Comparison of ENCODE assay signal across 9 cellular contexts in genomic region chr5:34695275-34696032, GRCh38. TPM values are rescaled to one million over a fixed set of nuclear protein-coding genes. Genes with fewer than 3 reads are reported as not detected.
A peak's percentile ranks its signal among the peaks of the same experiment; 100 is the strongest.
DNase-seq lines count a peak whose midpoint lies in the region; ATAC-seq and TF ChIP-seq lines count a peak whose summit lies in the region.
"Had no signal": no experiment of that assay in that cellular context is flagged by ENCODE, and none has a peak within 500 bp of the region (broad histone marks: within the 10 kb centered on the region; RNA-seq: fewer than 3 reads in every experiment).

No MANE protein-coding gene starts in this region.

- H3K4me2 ChIP-seq in GM23338 = no peak overlapping the region
- H3K4me2 ChIP-seq in neuronal stem cell (ENCODE audit: insufficient read depth, low read length, poor library complexity, severe bottlenecking) = no peak overlapping the region

- no peak overlapping the region for H2AK5ac ChIP-seq in neuronal stem cell (ENCODE audit: low read depth, low read length)

- H3K4me1 Mint-ChIP-seq in CD4-positive, alpha-beta memory T cell = peaks cover 11 to 20% (median 16%) of the 10 kb centered on the region in 4 donors
- peaks cover 58% of the 10 kb centered on the region for H3K4me1 Mint-ChIP-seq in GM23338
- H3K4me1 Mint-ChIP-seq in activated T-helper 17 cell treated with anti-CD3 and anti-CD28 coated beads, Interleukin-2, amount 50 U/mL, for 72 hours = peaks cover 8% of the 10 kb centered on the region
- peaks cover 0 to 2% of the 10 kb centered on the region in 2 donors for H3K4me1 Mint-ChIP-seq in natural killer cell treated with Interleukin-12 subunit alpha and Interleukin-12 subunit beta and Interleukin-15 and Interleukin-18, amount 100 ng/mL, for 72 hours (ENCODE audit: low read depth in 2 of 2)

- H3K4me3 ChIP-seq in CD4-positive, alpha-beta memory T cell (ENCODE audit: low read length in 2 of 2) = no peak overlapping the region
- H3K4me3 ChIP-seq in GM23338 (no peak overlapping the region), neuronal stem cell (ENCODE audit: low read length in 2 of 2) (no peak overlapping the region)

- H3K27ac Mint-ChIP-seq in CD4-positive, alpha-beta memory T cell = peak overlapping the region in 6 of 7 donors; percentile 37 to 82 (median 72)
- H3K27ac Mint-ChIP-seq in GM23338 = peak overlapping the region; percentile 45; the same call in 1 of the 2 replicates
- no peak overlapping the region for H3K27ac Mint-ChIP-seq in activated T-helper 17 cell treated with anti-CD3 and anti-CD28 coated beads, Interleukin-2, amount 50 U/mL, for 72 hours
- no peak overlapping the region for H3K27ac Mint-ChIP-seq in natural killer cell treated with Interleukin-12 subunit alpha and Interleukin-12 subunit beta and Interleukin-15 and Interleukin-18, amount 100 ng/mL, for 72 hours

- H3K9me2 ChIP-seq in GM23338 (ENCODE audit: insufficient read depth) = no peaks in the 10 kb centered on the region

- no peak overlapping the region for H2AFZ ChIP-seq in GM23338
- no peak overlapping the region for H2AFZ ChIP-seq in neuronal stem cell (ENCODE audit: low read length)

- ATAC-seq in GM23338 (no peak), HG03439 (IDR thresholded peaks at IDR 0.05; ENCODE audit: unreplicated experiment) (no peak)
- peak; percentile 56 for ATAC-seq in activated T-helper 17 cell treated with anti-CD3 and anti-CD28 coated beads, Interleukin-2, amount 50 U/mL, for 72 hours (replicated peaks)
- peak; percentile 58 to 87 for ATAC-seq in natural killer cell treated with Interleukin-12 subunit alpha and Interleukin-12 subunit beta and Interleukin-15 and Interleukin-18, amount 100 ng/mL, for 72 hours

- CTCF ChIA-PET in CD4-positive, alpha-beta memory T cell (lab: Charles Lee; ENCODE audit: partially characterized antibody) = interaction anchor here (0.7 kb wide), 1 partner anchor 700 kb away, joined by 3 read pairs; no protein-coding TSS in a partner anchor

- WGBS in neuronal stem cell (ENCODE audit: extremely low coverage in 2 of 2, insufficient read length in 2 of 2, insufficient replicate concordance in 1 of 2), 2 donors = no CpG with 5 or more reads among the region's 1 CpG

- no peak overlapping the region for H2BK15ac ChIP-seq in neuronal stem cell (ENCODE audit: low read length)

- H2BK120ac ChIP-seq in neuronal stem cell (ENCODE audit: low read depth, low read length) = no peak overlapping the region

- H3K14ac ChIP-seq in neuronal stem cell (ENCODE audit: low read length) = no peak overlapping the region

- H3K79me1 ChIP-seq in neuronal stem cell (ENCODE audit: low read depth, low read length) = peaks cover 5% of the 10 kb centered on the region

- H3K18ac ChIP-seq in neuronal stem cell (ENCODE audit: low read length) = no peak overlapping the region

- POLR2A ChIA-PET in CD4-positive, alpha-beta memory T cell (lab: Charles Lee; ENCODE audit: partially characterized antibody) = no interaction called here

- no peaks in the 10 kb centered on the region for H3K9me3 Mint-ChIP-seq in CD4-positive, alpha-beta memory T cell
- no peaks in the 10 kb centered on the region for H3K9me3 Mint-ChIP-seq in GM23338
- H3K9me3 Mint-ChIP-seq in activated T-helper 17 cell treated with anti-CD3 and anti-CD28 coated beads, Interleukin-2, amount 50 U/mL, for 72 hours = no peaks in the 10 kb centered on the region
- no peaks in the 10 kb centered on the region for H3K9me3 Mint-ChIP-seq in natural killer cell treated with Interleukin-12 subunit alpha and Interleukin-12 subunit beta and Interleukin-15 and Interleukin-18, amount 100 ng/mL, for 72 hours

- H4K8ac ChIP-seq in neuronal stem cell (ENCODE audit: low read depth, low read length) = no peak overlapping the region

- no peak overlapping the region for H4K91ac ChIP-seq in neuronal stem cell (ENCODE audit: low read depth, low read length, poor library complexity)

- H3K9me3 ChIP-seq in CD4-positive, alpha-beta memory T cell (ENCODE audit: control insufficient read depth in 1 of 2, low read length in 2 of 2) = no peaks in the 10 kb centered on the region
- no peaks in the 10 kb centered on the region for H3K9me3 ChIP-seq in neuronal stem cell (replicated peaks in 1 of 2; ENCODE audit: control insufficient read depth in 2 of 2, insufficient read depth in 1 of 2, low read depth in 1 of 2, low read length in 2 of 2)

- peaks cover 6% of the 10 kb centered on the region; the same call in 1 of the 2 replicates for H4K20me1 ChIP-seq in GM23338 (replicated peaks; ENCODE audit: insufficient read depth)

- TF ChIP-seq CTCF in GM23338 (conservative IDR thresholded peaks at IDR 0.05; ENCODE audit: low read depth in 2 of 2) = no peak

- H3K27me3 ChIP-seq in CD4-positive, alpha-beta memory T cell (ENCODE audit: insufficient read depth, low read length) = no peaks in the 10 kb centered on the region
- H3K27me3 ChIP-seq in GM23338 (ENCODE audit: insufficient read depth) (no peaks in the 10 kb centered on the region), neuronal stem cell (ENCODE audit: control insufficient read depth in 3 of 3, insufficient read depth in 3 of 3, low read depth in 1 of 3, low read length in 3 of 3) (no peaks in the 10 kb centered on the region)

- no peaks in the 10 kb centered on the region for H3K36me3 ChIP-seq in CD4-positive, alpha-beta memory T cell (ENCODE audit: insufficient read depth, low read length)
- 0 out of 2 replicates have a peak, but pooled peaks cover 4% of the 10 kb centered on the region for H3K36me3 ChIP-seq in GM23338 (ENCODE audit: insufficient read depth)
- peaks cover 3 to 34% of the 10 kb centered on the region in 2 donors for H3K36me3 ChIP-seq in neuronal stem cell (replicated peaks in 1 of 2; ENCODE audit: control insufficient read depth in 2 of 2, insufficient read depth in 2 of 2, low read length in 2 of 2)

- peaks cover 92% of the 10 kb centered on the region for H3K79me2 ChIP-seq in GM23338 (replicated peaks; ENCODE audit: insufficient read depth)

- H3K4ac ChIP-seq in neuronal stem cell (ENCODE audit: low read length) = no peak overlapping the region

- intact Hi-C loops in CD4-positive, alpha-beta memory T cell (cut with micrococcal nuclease) = no loop called here

- H2BK12ac ChIP-seq in neuronal stem cell (ENCODE audit: low read length) = no peak overlapping the region

- H3K4me1 ChIP-seq in CD4-positive, alpha-beta memory T cell (ENCODE audit: insufficient read depth, low read length) = peaks cover 17% of the 10 kb centered on the region
- H3K4me1 ChIP-seq in GM23338 (ENCODE audit: insufficient read depth) (peaks cover 54% of the 10 kb centered on the region), neuronal stem cell (ENCODE audit: control insufficient read depth in 2 of 2, insufficient read depth in 1 of 2, low read depth in 1 of 2, low read length in 2 of 2) (peaks cover 4 to 13% of the 10 kb centered on the region in 2 donors)

- no peak overlapping the region for H2BK5ac ChIP-seq in neuronal stem cell (ENCODE audit: low read length)

- DNase-seq in CD4-positive, alpha-beta memory T cell = peak in 2 of 5 donors; percentile 6 to 21
- DNase-seq in GM23338 (ENCODE audit: low spot score) = no peak
- no peak for DNase-seq in natural killer cell treated with Interleukin-12 subunit alpha and Interleukin-12 subunit beta and Interleukin-15 and Interleukin-18, amount 100 ng/mL, for 72 hours (ENCODE audit: low spot score)
- no peak for DNase-seq in DMS53 treated with DMSO at 0.1 percent for 48 hours (lab: John Stamatoyannopoulos, UW; ENCODE audit: unreplicated experiment)
- DNase-seq in neuronal stem cell (ENCODE audit: low spot score) = no peak
- DNase-seq in COLO668 (lab: John Stamatoyannopoulos, UW; ENCODE audit: unreplicated experiment) = no peak
- DNase-seq: activated CD4-positive, alpha-beta T cell treated with anti-CD3 and anti-CD28 coated beads for 48 hours had no signal

- peak overlapping the region; percentile 32 to 69 (median 64) for H3K4me3 Mint-ChIP-seq in CD4-positive, alpha-beta memory T cell
- no peak overlapping the region for H3K4me3 Mint-ChIP-seq in GM23338
- H3K4me3 Mint-ChIP-seq in activated T-helper 17 cell treated with anti-CD3 and anti-CD28 coated beads, Interleukin-2, amount 50 U/mL, for 72 hours = peak overlapping the region; percentile 1
- no peak overlapping the region for H3K4me3 Mint-ChIP-seq in natural killer cell treated with Interleukin-12 subunit alpha and Interleukin-12 subunit beta and Interleukin-15 and Interleukin-18, amount 100 ng/mL, for 72 hours

- H3K9ac ChIP-seq in neuronal stem cell (ENCODE audit: low read depth, low read length, poor library complexity) = no peak overlapping the region

- H3K36me3 Mint-ChIP-seq in CD4-positive, alpha-beta memory T cell = no peaks in the 10 kb centered on the region
- H3K36me3 Mint-ChIP-seq in GM23338 (ENCODE audit: low read depth) = peaks cover 22% of the 10 kb centered on the region
- H3K36me3 Mint-ChIP-seq in activated T-helper 17 cell treated with anti-CD3 and anti-CD28 coated beads, Interleukin-2, amount 50 U/mL, for 72 hours (ENCODE audit: low read depth) = no peaks in the 10 kb centered on the region
- no peaks in the 10 kb centered on the region for H3K36me3 Mint-ChIP-seq in natural killer cell treated with Interleukin-12 subunit alpha and Interleukin-12 subunit beta and Interleukin-15 and Interleukin-18, amount 100 ng/mL, for 72 hours

- H3F3A ChIP-seq in GM23338 (replicated peaks; ENCODE audit: low read depth) = peaks cover 11% of the 10 kb centered on the region; the same call in 1 of the 2 replicates

- H3K27me3 Mint-ChIP-seq in CD4-positive, alpha-beta memory T cell = no peaks in the 10 kb centered on the region
- H3K27me3 Mint-ChIP-seq in GM23338 (ENCODE audit: insufficient read depth, low read depth, poor library complexity) = peaks cover 11% of the 10 kb centered on the region
- H3K27me3 Mint-ChIP-seq in activated T-helper 17 cell treated with anti-CD3 and anti-CD28 coated beads, Interleukin-2, amount 50 U/mL, for 72 hours = no peaks in the 10 kb centered on the region
- H3K27me3 Mint-ChIP-seq in natural killer cell treated with Interleukin-12 subunit alpha and Interleukin-12 subunit beta and Interleukin-15 and Interleukin-18, amount 100 ng/mL, for 72 hours = peaks cover 0 to 2% of the 10 kb centered on the region in 2 donors

- no peak overlapping the region for H3K23ac ChIP-seq in neuronal stem cell (ENCODE audit: low read depth, low read length, poor library complexity)

- no peak overlapping the region for H3K27ac ChIP-seq in CD4-positive, alpha-beta memory T cell (ENCODE audit: low read depth, low read length)
- H3K27ac ChIP-seq in GM23338 (ENCODE audit: low read depth) (no peak overlapping the region), neuronal stem cell (replicated peaks; ENCODE audit: low read length) (no peak overlapping the region)

RNA-seq across cellular contexts. Expression of gene RAI14, which starts 39.3 kb away (rescaled TPM):
- 1 to 10 TPM; 1.9 to 2.6 TPM for total RNA-seq in CD4-positive, alpha-beta memory T cell
- 1 to 10 TPM in 1 of 2 donors, under 1 TPM in 1; 0.15 to 2.4 TPM for polyA plus RNA-seq in CD4-positive, alpha-beta memory T cell
- total RNA-seq in GM23338 (2014; rRNA removed; shearing (Covaris generic)) = 90.3 and 95.8 TPM in 2 replicates
- 46.7 and 58.8 TPM in 2 replicates for polyA plus RNA-seq in GM23338 (2016; fragmentation: Nextera tagmentation; extraction: Ambion mirVana)
- total RNA-seq in activated T-helper 17 cell treated with anti-CD3 and anti-CD28 coated beads, Interleukin-2, amount 50 U/mL, for 72 hours = 1 to 10 TPM in 1 of 2 donors, under 1 TPM in 1; 0.41 to 3.3 TPM
- 1 to 10 TPM in 1 of 2 donors, under 1 TPM in 1; 0.93 to 1.1 TPM for total RNA-seq in natural killer cell treated with Interleukin-12 subunit alpha and Interleukin-12 subunit beta and Interleukin-15 and Interleukin-18, amount 100 ng/mL, for 72 hours
- polyA plus RNA-seq in neuronal stem cell (2013, experiment 1 of 2) = 53.0 TPM
- 52.8 TPM for polyA plus RNA-seq in neuronal stem cell (2013, experiment 2 of 2)

Comparison
In these comparisons a context has a peak if more than half of its experiments do, and no peak if none do; other contexts are left out.
1. H3K27ac Mint-ChIP-seq: peak in CD4-positive, alpha-beta memory T cell (6 of 7) and GM23338 (single experiment); none in activated T-helper 17 cell treated with anti-CD3 and anti-CD28 coated beads, Interleukin-2, amount 50 U/mL, for 72 hours (single experiment) and natural killer cell treated with Interleukin-12 subunit alpha and Interleukin-12 subunit beta and Interleukin-15 and Interleukin-18, amount 100 ng/mL, for 72 hours (0 of 2).
2. H3K4me3 Mint-ChIP-seq: peak in CD4-positive, alpha-beta memory T cell (8 of 8) and activated T-helper 17 cell treated with anti-CD3 and anti-CD28 coated beads, Interleukin-2, amount 50 U/mL, for 72 hours (single experiment); none in GM23338 (single experiment) and natural killer cell treated with Interleukin-12 subunit alpha and Interleukin-12 subunit beta and Interleukin-15 and Interleukin-18, amount 100 ng/mL, for 72 hours (single experiment).
3. ATAC-seq: peak in activated T-helper 17 cell treated with anti-CD3 and anti-CD28 coated beads, Interleukin-2, amount 50 U/mL, for 72 hours (single experiment) and natural killer cell treated with Interleukin-12 subunit alpha and Interleukin-12 subunit beta and Interleukin-15 and Interleukin-18, amount 100 ng/mL, for 72 hours (2 of 2); none in GM23338 (single experiment) and HG03439 (single experiment).
4. RNA of gene RAI14, which starts 39.3 kb away (total RNA-seq): 90.3 to 95.8 TPM in GM23338; 0.41 to 3.3 TPM in activated T-helper 17 cell treated with anti-CD3 and anti-CD28 coated beads, Interleukin-2, amount 50 U/mL, for 72 hours, 1.9 to 2.6 TPM in CD4-positive, alpha-beta memory T cell and 0.93 to 1.1 TPM in natural killer cell treated with Interleukin-12 subunit alpha and Interleukin-12 subunit beta and Interleukin-15 and Interleukin-18, amount 100 ng/mL, for 72 hours; every median in the first group is over 10 times any median in the second.